15 cellular contexts compared by ENCODE assay signal in genomic region chr9:19373527-19373926, GRCh38. TPM values are rescaled to one million over a fixed set of nuclear protein-coding genes. Genes with fewer than 3 reads are reported as not detected.
DNase-seq lines count a peak whose midpoint lies in the region; ATAC-seq and TF ChIP-seq lines count a peak whose summit lies in the region.
"Had no signal": no experiment of that assay in that cellular context is flagged by ENCODE, and none has a peak within 500 bp of the region (broad histone marks: within the 10 kb centered on the region; RNA-seq: fewer than 3 reads in every experiment).

No MANE protein-coding gene starts in this region.

- H3K27me3 ChIP-seq in SK-N-SH (ENCODE audit: insufficient read depth) (no peaks in the 10 kb centered on the region), GM23248 (replicated peaks; ENCODE audit: insufficient read depth) (no peaks in the 10 kb centered on the region), RWPE2 (ENCODE audit: insufficient read depth, poor library complexity, severe bottlenecking) (no peaks in the 10 kb centered on the region), suprapubic skin (no peaks in the 10 kb centered on the region)
- H3K27me3 ChIP-seq: stomach had no signal

- no peak overlapping the region for H2AFZ ChIP-seq in SK-N-SH (ENCODE audit: low read depth)
- H2AFZ ChIP-seq in GM23248 = no peak overlapping the region

- no peak for TF ChIP-seq CTCF in SK-N-SH (IDR thresholded peaks at IDR 0.05)
- no peak for TF ChIP-seq CTCF in RWPE2 (IDR thresholded peaks at IDR 0.05; ENCODE audit: poor library complexity, severe bottlenecking)
- no peak for TF ChIP-seq CTCF in fibroblast of mammary gland (conservative IDR thresholded peaks at IDR 0.05; ENCODE audit: control insufficient read depth, insufficient read depth, low read depth, low read length)
- no peak for TF ChIP-seq CTCF in suprapubic skin (IDR thresholded peaks at IDR 0.05)

- TF ChIP-seq RAD21 in SK-N-SH (IDR thresholded peaks at IDR 0.05; ENCODE audit: low read length) = no peak

- CTCF ChIA-PET in SK-N-SH (lab: Yijun Ruan, JAX) = interaction anchor here (1.0 kb wide), 1 partner anchor 84 kb away, joined by 7 read pairs; no protein-coding TSS in a partner anchor

- no peak overlapping the region for H3K4me3 ChIP-seq in SK-N-SH (ENCODE audit: low read depth in 2 of 2, low read length in 1 of 2)
- no peak overlapping the region for H3K4me3 ChIP-seq in GM23248
- H3K4me3 ChIP-seq in RWPE2 (ENCODE audit: severe bottlenecking) = no peak overlapping the region
- H3K4me3 ChIP-seq in fibroblast of mammary gland (ENCODE audit: control insufficient read depth, low read depth, low read length) = no peak overlapping the region
- H3K4me3 ChIP-seq in suprapubic skin = no peak overlapping the region
- H3K4me3 ChIP-seq: stomach had no signal

- ATAC-seq in SK-N-SH treated with all-trans-retinoic acid at 6 μM for 48 hours = no peak
- no peak for ATAC-seq in RWPE2 (ENCODE audit: low read depth)
- no peak for ATAC-seq in GM18519 (IDR thresholded peaks at IDR 0.05; ENCODE audit: low FRiP score, unreplicated experiment)

- H3K4me2 ChIP-seq in SK-N-SH (no peak overlapping the region), GM23248 (ENCODE audit: unreplicated experiment) (no peak overlapping the region)

- H4K20me1 ChIP-seq in SK-N-SH (ENCODE audit: insufficient read depth) (peaks cover 29% of the 10 kb centered on the region), GM23248 (ENCODE audit: insufficient read depth) (no peaks in the 10 kb centered on the region; the same call in 1 of the 2 replicates)

- H3K9me3 ChIP-seq in SK-N-SH (no peaks in the 10 kb centered on the region), GM23248 (ENCODE audit: low read depth) (no peaks in the 10 kb centered on the region), RWPE2 (ENCODE audit: severe bottlenecking) (no peaks in the 10 kb centered on the region), suprapubic skin (no peaks in the 10 kb centered on the region)
- H3K9me3 ChIP-seq: stomach had no signal

- peaks cover 65 to 68% of the 10 kb centered on the region in 2 experiments for H3K36me3 ChIP-seq in SK-N-SH (replicated peaks in 1 of 2; ENCODE audit: control insufficient read depth in 1 of 2, insufficient read depth in 2 of 2, low read length in 1 of 2)
- H3K36me3 ChIP-seq in GM23248 (ENCODE audit: low read depth) = peaks cover 53% of the 10 kb centered on the region
- peaks cover 80% of the 10 kb centered on the region for H3K36me3 ChIP-seq in RWPE2 (ENCODE audit: low read depth)
- H3K36me3 ChIP-seq in suprapubic skin = peaks cover 85% of the 10 kb centered on the region

- H3K9me2 ChIP-seq in SK-N-SH = no peaks in the 10 kb centered on the region
- H3K9me2 ChIP-seq in GM23248 (ENCODE audit: insufficient read depth) = no peaks in the 10 kb centered on the region

- no peak overlapping the region for H3K9ac ChIP-seq in SK-N-SH
- H3K9ac ChIP-seq in GM23248 = no peak overlapping the region

- no peak for TF ChIP-seq POLR2A in suprapubic skin (IDR thresholded peaks at IDR 0.05)

- TF ChIP-seq EP300 in SK-N-SH (IDR thresholded peaks at IDR 0.05; ENCODE audit: borderline replicate concordance in 1 of 2, low read depth in 1 of 2, low read length in 1 of 2) (no peak), suprapubic skin (IDR thresholded peaks at IDR 0.05) (no peak)

- POLR2A ChIA-PET in SK-N-SH (lab: Yijun Ruan, JAX) = no interaction called here

- peak overlapping the region in 1 of 2 experiments; percentile 47; a peak in 2 of 4 replicates for H3K27ac ChIP-seq in SK-N-SH (ENCODE audit: low read depth in 2 of 2, low read length in 1 of 2)
- peak overlapping the region; percentile 15; the same call in 1 of the 2 replicates for H3K27ac ChIP-seq in GM23248
- H3K27ac ChIP-seq in RWPE2 (ENCODE audit: poor library complexity, severe bottlenecking) = peak overlapping the region; percentile 16
- H3K27ac ChIP-seq in suprapubic skin = no peak overlapping the region
- H3K27ac ChIP-seq: stomach had no signal

- in situ Hi-C loops in GM23248 (cut with MboI) = no loop called here

- peaks cover 13 to 14% of the 10 kb centered on the region in 2 experiments for H3K4me1 ChIP-seq in SK-N-SH (ENCODE audit: control insufficient read depth in 1 of 2, insufficient read depth in 2 of 2, low read depth in 1 of 2, low read length in 1 of 2)
- H3K4me1 ChIP-seq in GM23248 (ENCODE audit: insufficient read depth) = peaks cover 40% of the 10 kb centered on the region
- H3K4me1 ChIP-seq in RWPE2 (ENCODE audit: insufficient read depth, poor library complexity, severe bottlenecking) = peaks cover 13% of the 10 kb centered on the region
- peaks cover 15% of the 10 kb centered on the region for H3K4me1 ChIP-seq in suprapubic skin

- H3F3A ChIP-seq in SK-N-SH (replicated peaks; ENCODE audit: insufficient read depth) = peaks cover 76% of the 10 kb centered on the region
- peaks cover 89% of the 10 kb centered on the region for H3F3A ChIP-seq in GM23248 (ENCODE audit: insufficient read depth)

- DNase-seq in SK-N-SH = no peak
- DNase-seq in GM23248 = no peak
- no peak for DNase-seq in RWPE2 (ENCODE audit: low spot score)
- peak; percentile 24 for DNase-seq in fibroblast of mammary gland (ENCODE audit: low read depth)
- no peak for DNase-seq in stimulated activated CD4-positive, alpha-beta T cell treated with anti-CD3 and anti-CD28 coated beads, Interleukin-4, amount 100 ng/mL, for 1 hour
- no peak for DNase-seq in suprapubic skin (ENCODE audit: low spot score in 2 of 2)
- DNase-seq: ACHN; activated effector memory CD4-positive, alpha-beta T cell treated with anti-CD3 and anti-CD28 coated beads, Interleukin-2, amount 50 U/mL, for 16 hours; kidney; NCI-H2029; small intestine; stomach; T1000 had no signal

- H3K79me2 ChIP-seq in SK-N-SH (ENCODE audit: insufficient read depth) (peaks cover 25% of the 10 kb centered on the region), GM23248 (ENCODE audit: insufficient read depth) (peaks cover 17% of the 10 kb centered on the region)

TF ChIP-seq in SK-N-SH treated with all-trans-retinoic acid at 6 μM for 48 hours, 23 proteins besides CTCF, POLR2A, EP300 and RAD21:
- TF ChIP-seq GLIS3 (CRISPR knock-in tag; IDR thresholded peaks at IDR 0.05) (no peak), TCF4 (CRISPR knock-in tag; IDR thresholded peaks at IDR 0.05; ENCODE audit: borderline replicate concordance) (0 out of 2 replicates have a peak, but pooled peaks have one; percentile 17), CREB5 (CRISPR knock-in tag; IDR thresholded peaks at IDR 0.05; ENCODE audit: low read depth) (0 out of 2 replicates have a peak, but pooled peaks have one; percentile 33)
TF ChIP-seq in SK-N-SH treated with all-trans-retinoic acid at 6 μM for 48 hours: peak in this region for 2.

TF ChIP-seq in SK-N-SH, 30 proteins besides CTCF, POLR2A, EP300 and RAD21:
- TF ChIP-seq GABPA (IDR thresholded peaks at IDR 0.05; ENCODE audit: low read depth) (no peak), NRF1 (IDR thresholded peaks at IDR 0.05; ENCODE audit: low read depth, low read length) (no peak), IRF3 (IDR thresholded peaks at IDR 0.05; ENCODE audit: low read depth, low read length) (no peak), EZH2phosphoT487 (IDR thresholded peaks at IDR 0.05; ENCODE audit: borderline replicate concordance, low read depth) (no peak), FOSL2 (IDR thresholded peaks at IDR 0.05; ENCODE audit: borderline replicate concordance, low read depth) (no peak), CHD2 (IDR thresholded peaks at IDR 0.05; ENCODE audit: low read length, partially characterized antibody) (no peak)
TF ChIP-seq in SK-N-SH: peak in this region for 0.

RNA-seq across cellular contexts. Expression of gene RPS6, which starts 6.5 kb away (rescaled TPM):
- polyA plus RNA-seq in SK-N-SH (2012; rRNA removed) (2,186 and 2,430 TPM in 2 replicates), GM23248 (2016; fragmentation: Nextera tagmentation; extraction: Ambion mirVana) (986 and 991 TPM in 2 replicates)
- 3,012 and 3,578 TPM in 2 replicates for polyA plus RNA-seq in SK-N-SH (2012; cell fraction: cytosol; rRNA removed)
- 516 and 571 TPM in 2 replicates for polyA plus RNA-seq in SK-N-SH (2012; cell fraction: nucleus; rRNA removed)
- total RNA-seq in GM23248 (2014; rRNA removed; shearing (Covaris generic)) = 857 and 958 TPM in 2 replicates
- total RNA-seq in suprapubic skin = 1,000 to 10,000 TPM; 1,950 to 2,506 (median 2,250) TPM

RNA-seq across cellular contexts. Expression of gene ACER2, which starts 35.3 kb away (rescaled TPM):
- polyA plus RNA-seq in SK-N-SH (2012; rRNA removed) = 1.3 and 2.2 TPM in 2 replicates
- polyA plus RNA-seq in SK-N-SH (2012; cell fraction: cytosol; rRNA removed) = 1.2 and 1.5 TPM in 2 replicates
- 1.9 and 3.0 TPM in 2 replicates for polyA plus RNA-seq in SK-N-SH (2012; cell fraction: nucleus; rRNA removed)
- 0.76 and 3.7 TPM in 2 replicates for total RNA-seq in GM23248 (2014; rRNA removed; shearing (Covaris generic))
- 0.30 and 0.48 TPM in 2 replicates for polyA plus RNA-seq in GM23248 (2016; fragmentation: Nextera tagmentation; extraction: Ambion mirVana)
- 10 to 100 TPM; 12.1 to 18.8 (median 14.8) TPM for total RNA-seq in suprapubic skin
